Comparison of ENCODE assay signal across 8 cellular contexts in the genomic region with DNA sequence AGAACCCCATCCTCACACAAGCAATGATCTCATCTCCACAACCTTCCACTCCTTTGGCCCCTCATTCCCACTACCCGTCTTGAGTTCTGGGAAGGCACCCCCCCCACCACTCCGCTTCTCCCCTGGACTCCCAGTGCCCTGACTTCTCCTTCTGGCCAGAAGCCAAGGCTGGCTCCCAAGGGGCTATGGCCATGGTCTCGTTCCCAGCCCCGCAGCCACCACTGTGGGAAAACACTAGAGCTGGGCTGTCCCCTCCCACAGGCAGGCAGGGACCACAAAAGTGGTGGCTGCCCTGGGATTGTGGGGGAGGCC. TPM values are rescaled to one million over a fixed set of nuclear protein-coding genes. Genes with fewer than 3 reads are reported as not detected.
DNase-seq lines count a peak whose midpoint lies in the region; ATAC-seq lines count a peak whose summit lies in the region.
"Had no signal": no experiment of that assay in that cellular context is flagged by ENCODE, and none has a peak within 500 bp of the region (broad histone marks: within the 10 kb centered on the region; RNA-seq: fewer than 3 reads in every experiment).

No MANE protein-coding gene starts in this region.

- CTCF ChIA-PET in activated CD4-positive, alpha-beta memory T cell treated with anti-CD3 and anti-CD28 coated beads for 36 hours (lab: Charles Lee): interaction anchor here (2.5 to 8.4 kb wide), 3 partner anchors 11 to 253 kb away, joined by 36 to 192 read pairs (median 72); partner anchors contain the start of genes ANKRD36 and SEMA4C

- H3K27me3 ChIP-seq in HUES6 (ENCODE audit: control insufficient read depth, insufficient read depth, low read length): no peaks in the 10 kb centered on the region

- H3K4me1 Mint-ChIP-seq in activated T-helper 17 cell treated with anti-CD3 and anti-CD28 coated beads, Interleukin-2, amount 50 U/mL, for 72 hours: peaks cover 19% of the 10 kb centered on the region
- H3K4me1 Mint-ChIP-seq in stimulated activated memory B cell treated with anti-CD40 and anti-IgM and Interleukin-4, amounts not matched to agents 10 μg/mL and 1 μg/mL and 100 μg/mL, for 72 hours: peaks cover 32% of the 10 kb centered on the region
- H3K4me1 Mint-ChIP-seq in activated CD4-positive, alpha-beta memory T cell treated with anti-CD3 and anti-CD28 coated beads for 36 hours (ENCODE audit: low read depth): peaks cover 42% of the 10 kb centered on the region

- DNase-seq in iPS-NIHi11 (ENCODE audit: low spot score): peak; percentile 24
- no peak for DNase-seq in activated CD4-positive, alpha-beta memory T cell treated with anti-CD3 and anti-CD28 coated beads for 36 hours
- no peak for DNase-seq in DMS 273 treated with DMSO at 0.1 percent for 48 hours (lab: John Stamatoyannopoulos, UW)
- DNase-seq: NCI-H226 had no signal

- no peaks in the 10 kb centered on the region for H3K27me3 Mint-ChIP-seq in activated T-helper 17 cell treated with anti-CD3 and anti-CD28 coated beads, Interleukin-2, amount 50 U/mL, for 72 hours
- H3K27me3 Mint-ChIP-seq in stimulated activated memory B cell treated with anti-CD40 and anti-IgM and Interleukin-4, amounts not matched to agents 10 μg/mL and 1 μg/mL and 100 μg/mL, for 72 hours: no peaks in the 10 kb centered on the region
- no peaks in the 10 kb centered on the region for H3K27me3 Mint-ChIP-seq in activated CD4-positive, alpha-beta memory T cell treated with anti-CD3 and anti-CD28 coated beads for 36 hours

- peak overlapping the region; percentile 89 for H3K4me3 Mint-ChIP-seq in activated T-helper 17 cell treated with anti-CD3 and anti-CD28 coated beads, Interleukin-2, amount 50 U/mL, for 72 hours
- H3K4me3 Mint-ChIP-seq in stimulated activated memory B cell treated with anti-CD40 and anti-IgM and Interleukin-4, amounts not matched to agents 10 μg/mL and 1 μg/mL and 100 μg/mL, for 72 hours: peak overlapping the region; percentile 90
- H3K4me3 Mint-ChIP-seq in activated CD4-positive, alpha-beta memory T cell treated with anti-CD3 and anti-CD28 coated beads for 36 hours: no peak overlapping the region

- peak overlapping the region; percentile 41 for H3K9ac ChIP-seq in HUES6 (ENCODE audit: low read length)

- peaks cover 42% of the 10 kb centered on the region for H3K36me3 ChIP-seq in HUES6 (ENCODE audit: control insufficient read depth, insufficient read depth, low read length)

- peaks cover 28% of the 10 kb centered on the region for H3K36me3 Mint-ChIP-seq in activated T-helper 17 cell treated with anti-CD3 and anti-CD28 coated beads, Interleukin-2, amount 50 U/mL, for 72 hours (ENCODE audit: low read depth)
- H3K36me3 Mint-ChIP-seq in stimulated activated memory B cell treated with anti-CD40 and anti-IgM and Interleukin-4, amounts not matched to agents 10 μg/mL and 1 μg/mL and 100 μg/mL, for 72 hours: peaks cover 33% of the 10 kb centered on the region
- peaks cover 18% of the 10 kb centered on the region for H3K36me3 Mint-ChIP-seq in activated CD4-positive, alpha-beta memory T cell treated with anti-CD3 and anti-CD28 coated beads for 36 hours

- intact Hi-C loops in activated CD4-positive, alpha-beta memory T cell treated with anti-CD3 and anti-CD28 coated beads for 36 hours (cut with micrococcal nuclease): loop anchor here (2.0 to 5.0 kb wide), 2 partner anchors 16 to 42 kb away; partner anchors contain the start of gene CNNM3

- H3K4me1 ChIP-seq in HUES6 (ENCODE audit: control insufficient read depth, insufficient read depth, low read length): peaks cover 23% of the 10 kb centered on the region

- H3K9me3 ChIP-seq in HUES6 (ENCODE audit: control insufficient read depth, insufficient read depth, low read depth, low read length): no peaks in the 10 kb centered on the region

- H3K4me3 ChIP-seq in HUES6 (ENCODE audit: low read depth, low read length): peak overlapping the region; percentile 73

- H3K9me3 Mint-ChIP-seq in activated T-helper 17 cell treated with anti-CD3 and anti-CD28 coated beads, Interleukin-2, amount 50 U/mL, for 72 hours: no peaks in the 10 kb centered on the region
- no peaks in the 10 kb centered on the region for H3K9me3 Mint-ChIP-seq in stimulated activated memory B cell treated with anti-CD40 and anti-IgM and Interleukin-4, amounts not matched to agents 10 μg/mL and 1 μg/mL and 100 μg/mL, for 72 hours
- H3K9me3 Mint-ChIP-seq in activated CD4-positive, alpha-beta memory T cell treated with anti-CD3 and anti-CD28 coated beads for 36 hours: no peaks in the 10 kb centered on the region

- H3K27ac Mint-ChIP-seq in activated T-helper 17 cell treated with anti-CD3 and anti-CD28 coated beads, Interleukin-2, amount 50 U/mL, for 72 hours: peak overlapping the region; percentile 36
- peak overlapping the region; percentile 88 for H3K27ac Mint-ChIP-seq in stimulated activated memory B cell treated with anti-CD40 and anti-IgM and Interleukin-4, amounts not matched to agents 10 μg/mL and 1 μg/mL and 100 μg/mL, for 72 hours
- no peak overlapping the region for H3K27ac Mint-ChIP-seq in activated CD4-positive, alpha-beta memory T cell treated with anti-CD3 and anti-CD28 coated beads for 36 hours

- H3K27ac ChIP-seq in HUES6 (ENCODE audit: low read depth, low read length): no peak overlapping the region

- no peak for ATAC-seq in activated T-helper 17 cell treated with anti-CD3 and anti-CD28 coated beads, Interleukin-2, amount 50 U/mL, for 72 hours (replicated peaks)
- no peak for ATAC-seq in stimulated activated memory B cell treated with anti-CD40 and anti-IgM and Interleukin-4, amounts not matched to agents 10 μg/mL and 1 μg/mL and 100 μg/mL, for 72 hours
- no peak for ATAC-seq in HG03280 (IDR thresholded peaks at IDR 0.05; ENCODE audit: unreplicated experiment)

- POLR2A ChIA-PET in activated CD4-positive, alpha-beta memory T cell treated with anti-CD3 and anti-CD28 coated beads for 36 hours (lab: Charles Lee): interaction anchor here (1.4 to 3.1 kb wide), 2 partner anchors 9 to 16 kb away, joined by 4 to 21 read pairs; no protein-coding TSS in a partner anchor

RNA-seq across cellular contexts. Expression of gene ANKRD39, which starts 1.5 kb away (rescaled TPM):
- total RNA-seq in activated T-helper 17 cell treated with anti-CD3 and anti-CD28 coated beads, Interleukin-2, amount 50 U/mL, for 72 hours: 10 to 100 TPM; 25.2 to 52.3 TPM
- total RNA-seq in activated CD4-positive, alpha-beta memory T cell treated with anti-CD3 and anti-CD28 coated beads for 36 hours: 10 to 100 TPM; 29.0 to 35.1 TPM

RNA-seq across cellular contexts. Expression of gene SEMA4C, which starts 10.6 kb away (rescaled TPM):
- 1 to 10 TPM; 8.3 to 9.6 TPM for total RNA-seq in activated T-helper 17 cell treated with anti-CD3 and anti-CD28 coated beads, Interleukin-2, amount 50 U/mL, for 72 hours
- 10 to 100 TPM; 13.9 to 18.8 TPM for total RNA-seq in activated CD4-positive, alpha-beta memory T cell treated with anti-CD3 and anti-CD28 coated beads for 36 hours

RNA-seq across cellular contexts. Expression of gene ANKRD23, which starts 15.5 kb away (rescaled TPM):
- 10 to 100 TPM in 1 of 2 donors, 1 to 10 TPM in 1; 6.8 to 11.7 TPM for total RNA-seq in activated T-helper 17 cell treated with anti-CD3 and anti-CD28 coated beads, Interleukin-2, amount 50 U/mL, for 72 hours
- 1 to 10 TPM; 5.8 to 7.6 TPM for total RNA-seq in activated CD4-positive, alpha-beta memory T cell treated with anti-CD3 and anti-CD28 coated beads for 36 hours

RNA-seq across cellular contexts. Expression of gene CNNM3, which starts 43.2 kb away (rescaled TPM):
- 10 to 100 TPM; 17.9 to 22.0 TPM for total RNA-seq in activated T-helper 17 cell treated with anti-CD3 and anti-CD28 coated beads, Interleukin-2, amount 50 U/mL, for 72 hours
- total RNA-seq in activated CD4-positive, alpha-beta memory T cell treated with anti-CD3 and anti-CD28 coated beads for 36 hours: 10 to 100 TPM; 16.3 to 22.2 TPM
